In genomic region chr2:136314240-136314639, GRCh38 we compare ENCODE assay signal across 10 cellular contexts.
"Had no signal": no experiment of that assay in that cellular context is flagged by ENCODE, and none has a peak within 500 bp of the region (broad histone marks: within the 10 kb centered on the region; RNA-seq: fewer than 3 reads in every experiment).

No MANE protein-coding gene starts in this region.

- FAIRE-seq: H1, H54 had no signal

- H3K4me3 ChIP-seq: GM23338 had no signal

- H3K9ac ChIP-seq: KMS-11 had no signal

- H3K4me2 ChIP-seq: GM23338, KMS-11 had no signal

- H2AFZ ChIP-seq: GM23338 had no signal

- H3K27ac ChIP-seq: HL-60, KMS-11 had no signal

- DNase-seq: H9, HCEC 1CT, HFFc6, IMR-90, KBM-7 had no signal

- ATAC-seq: GM23338 had no signal
